In genomic region chr2:46847185-46847710, GRCh38 we compare ENCODE assay signal across 9 cellular contexts.
A peak's percentile ranks its signal among the peaks of the same experiment; 100 is the strongest.
DNase-seq lines count a peak whose midpoint lies in the region; ATAC-seq and TF ChIP-seq lines count a peak whose summit lies in the region.
"Had no signal": no experiment of that assay in that cellular context is flagged by ENCODE, and none has a peak within 500 bp of the region (broad histone marks: within the 10 kb centered on the region; RNA-seq: fewer than 3 reads in every experiment).

No MANE protein-coding gene starts in this region.

- no peaks in the 10 kb centered on the region for H4K20me1 ChIP-seq in smooth muscle cell (ENCODE audit: low read depth)

- H3K4me3 ChIP-seq in HEK293 (ENCODE audit: low read depth, low read length) (no peak overlapping the region), adrenal gland (no peak overlapping the region), right atrium auricular region (no peak overlapping the region), smooth muscle cell (no peak overlapping the region)

- POLR2A ChIA-PET in HEK293 (lab: Yijun Ruan, JAX) = no interaction called here

- peaks cover 25% of the 10 kb centered on the region for H3K4me1 ChIP-seq in HEK293 (ENCODE audit: control insufficient read depth, insufficient read depth, low read length)
- H3K4me1 ChIP-seq in adrenal gland (replicated peaks in 1 of 2) = peaks cover 56 to 69% of the 10 kb centered on the region in 2 donors
- H3K4me1 ChIP-seq in right atrium auricular region = peaks cover 0 to 64% of the 10 kb centered on the region in 2 donors
- H3K4me1 ChIP-seq in smooth muscle cell (ENCODE audit: low read depth) = peaks cover 33% of the 10 kb centered on the region

- peak overlapping the region; percentile 42 for H3K9ac ChIP-seq in smooth muscle cell (ENCODE audit: low read depth)
- H3K9ac ChIP-seq: KMS-11 had no signal

- H3K27me3 ChIP-seq in adrenal gland (no peaks in the 10 kb centered on the region), right atrium auricular region (no peaks in the 10 kb centered on the region), smooth muscle cell (ENCODE audit: low read depth) (no peaks in the 10 kb centered on the region)

- peak in 1 of 2 donors; percentile 29 for TF ChIP-seq POLR2A in adrenal gland (IDR thresholded peaks at IDR 0.05)

- TF ChIP-seq CTCF in HEK293 (tag by site-specific recombination; IDR thresholded peaks at IDR 0.05) = no peak
- TF ChIP-seq CTCF in adrenal gland (IDR thresholded peaks at IDR 0.05) = no peak
- TF ChIP-seq CTCF in right atrium auricular region (IDR thresholded peaks at IDR 0.05) = no peak
- TF ChIP-seq CTCF in smooth muscle cell (IDR thresholded peaks at IDR 0.05; ENCODE audit: borderline replicate concordance, insufficient read depth, poor library complexity, severe bottlenecking) = no peak

- no peak for ATAC-seq in HG02763 (IDR thresholded peaks at IDR 0.05; ENCODE audit: unreplicated experiment)
- no peak for ATAC-seq in GM19463 (IDR thresholded peaks at IDR 0.05; ENCODE audit: unreplicated experiment)

- H2AFZ ChIP-seq in smooth muscle cell (ENCODE audit: low read depth) = peak overlapping the region; percentile 40

- H3F3A ChIP-seq in smooth muscle cell (ENCODE audit: low read depth) = peaks cover 9% of the 10 kb centered on the region

- H3K27ac ChIP-seq in HEK293 (ENCODE audit: extremely low read depth, low read depth, low read length) (peak overlapping the region; percentile 26; the same call in 1 of the 2 replicates), adrenal gland (peak overlapping the region; percentile 88 to 95 (median 89)), right atrium auricular region (peak overlapping the region; percentile 93), smooth muscle cell (ENCODE audit: low read depth) (peak overlapping the region; percentile 89)
- H3K27ac ChIP-seq: KMS-11 had no signal

- intact Hi-C loops in adrenal gland (cut with DNase I) = no loop called here

- CTCF ChIA-PET in HEK293 (lab: Yijun Ruan, JAX) = interaction anchor here (1.0 kb wide), 1 partner anchor 26 kb away, joined by 3 read pairs; no protein-coding TSS in a partner anchor

- DNase-seq in adrenal gland (peak; percentile 96 to 99 (median 98)), right atrium auricular region (ENCODE audit: low spot score) (peak; percentile 91), smooth muscle cell (lab: John Stamatoyannopoulos, UW; ENCODE audit: unreplicated experiment) (no peak), SW480 (ENCODE audit: low spot score) (no peak)
- no peak for DNase-seq in stimulated activated naive CD4-positive, alpha-beta T cell (lab: John Stamatoyannopoulos, UW)

- H3K9me3 ChIP-seq in HEK293 (ENCODE audit: control insufficient read depth, insufficient read depth, low read depth, low read length) = no peaks in the 10 kb centered on the region
- H3K9me3 ChIP-seq in adrenal gland (replicated peaks in 1 of 3) = no peaks in the 10 kb centered on the region
- no peaks in the 10 kb centered on the region for H3K9me3 ChIP-seq in right atrium auricular region
- no peaks in the 10 kb centered on the region for H3K9me3 ChIP-seq in smooth muscle cell (replicated peaks; ENCODE audit: low read depth)

- H3K79me2 ChIP-seq in smooth muscle cell (ENCODE audit: low read depth) = no peaks in the 10 kb centered on the region

- H3K4me2 ChIP-seq in smooth muscle cell = peak overlapping the region; percentile 72
- H3K4me2 ChIP-seq: KMS-11 had no signal

- WGBS in adrenal gland, 4 donors = 13 to 27% (median 26%) methylated on average over 10 to 12 of the region's 12 CpGs
- 52% methylated on average over 12 of the region's 12 CpGs for WGBS in smooth muscle cell (ENCODE audit: low lambda C conversion rate)

- H3K36me3 ChIP-seq in HEK293 (ENCODE audit: control insufficient read depth in 2 of 2, insufficient read depth in 1 of 2, low read length in 2 of 2) (no peaks in the 10 kb centered on the region), adrenal gland (replicated peaks in 1 of 2) (no peaks in the 10 kb centered on the region), right atrium auricular region (no peaks in the 10 kb centered on the region), smooth muscle cell (ENCODE audit: low read depth) (no peaks in the 10 kb centered on the region)

TF ChIP-seq in HEK293, 187 proteins besides CTCF, POLR2A, EP300 and RAD21 (continues in another document):
- TF ChIP-seq ZNF341 (tag by site-specific recombination; IDR thresholded peaks at IDR 0.05; ENCODE audit: low read depth) = peak; percentile 92
- TF ChIP-seq ZNF626 (tag by site-specific recombination; IDR thresholded peaks at IDR 0.05) = no peak
- peak; percentile 72 for TF ChIP-seq ZNF398 (tag by site-specific recombination; IDR thresholded peaks at IDR 0.05)
- TF ChIP-seq ZBTB8A (tag by site-specific recombination; IDR thresholded peaks at IDR 0.05) = peak; percentile 86
- TF ChIP-seq ZNF423 (tag by site-specific recombination; IDR thresholded peaks at IDR 0.05) = 0 out of 2 replicates have a peak, but pooled peaks have one; percentile 29
- TF ChIP-seq ZNF585B (tag by site-specific recombination; IDR thresholded peaks at IDR 0.05) = peak; percentile 2; the same call in 1 of the 2 replicates
- no peak for TF ChIP-seq ZNF155 (tag by site-specific recombination; IDR thresholded peaks at IDR 0.05)
- peak; percentile 65; the same call in 1 of the 2 replicates for TF ChIP-seq ZNF449 (tag by site-specific recombination; IDR thresholded peaks at IDR 0.05)
- TF ChIP-seq PRDM10 (tag by site-specific recombination; IDR thresholded peaks at IDR 0.05) = peak; percentile 55
- 0 out of 2 replicates have a peak, but pooled peaks have one; percentile 26 for TF ChIP-seq ZNF10 (tag by site-specific recombination; IDR thresholded peaks at IDR 0.05)
- 0 out of 2 replicates have a peak, but pooled peaks have one; percentile 5 for TF ChIP-seq ZBTB17 (tag by site-specific recombination; IDR thresholded peaks at IDR 0.05)
- 0 out of 2 replicates have a peak, but pooled peaks have one; percentile 12 for TF ChIP-seq GLIS1 (tag by site-specific recombination; IDR thresholded peaks at IDR 0.05)
- no peak for TF ChIP-seq ZNF514 (tag by site-specific recombination; IDR thresholded peaks at IDR 0.05)
- no peak for TF ChIP-seq ZNF324 (tag by site-specific recombination; IDR thresholded peaks at IDR 0.05)
- 0 out of 2 replicates have a peak, but pooled peaks have one; percentile 27 for TF ChIP-seq ZNF843 (tag by site-specific recombination; IDR thresholded peaks at IDR 0.05)

Comparison
In these comparisons a context has a peak if more than half of its experiments do, and no peak if none do; other contexts are left out.
1. H3K27ac ChIP-seq: peak in every context shown above with its lines; median percentile 93 in right atrium auricular region; 89 in adrenal gland; 89 in smooth muscle cell; 26 in HEK293.
2. DNase-seq: peak in adrenal gland (7 of 7) and right atrium auricular region (single experiment); none in smooth muscle cell (single experiment), stimulated activated naive CD4-positive, alpha-beta T cell (0 of 6) and SW480 (single experiment).